Comparison of ENCODE assay signal across 11 cellular contexts in genomic region chr3:46700772-46701171, GRCh38. TPM values are rescaled to one million over a fixed set of nuclear protein-coding genes. Genes with fewer than 3 reads are reported as not detected.
DNase-seq lines count a peak whose midpoint lies in the region; ATAC-seq and TF ChIP-seq lines count a peak whose summit lies in the region.
"Had no signal": no experiment of that assay in that cellular context is flagged by ENCODE, and none has a peak within 500 bp of the region (broad histone marks: within the 10 kb centered on the region; RNA-seq: fewer than 3 reads in every experiment).

No MANE protein-coding gene starts in this region.

- H3K4me3 Mint-ChIP-seq in T-cell (peak overlapping the region in 2 of 3 donors; percentile 15 to 46), Calu3 (ENCODE audit: low read depth, unreplicated experiment) (no peak overlapping the region)

- no peak for TF ChIP-seq EP300 in suprapubic skin (IDR thresholded peaks at IDR 0.05)

- H3K36me3 ChIP-seq in suprapubic skin: no peaks in the 10 kb centered on the region

- H3K36me3 Mint-ChIP-seq in T-cell: no peaks in the 10 kb centered on the region
- H3K36me3 Mint-ChIP-seq in Calu3 (ENCODE audit: insufficient read depth, unreplicated experiment): no peaks in the 10 kb centered on the region

- BruUV-seq in Calu3 (replicated peaks; lab: Mats Ljungman, UMichigan): no TSS peak

- no peak for TF ChIP-seq POLR2A in suprapubic skin (IDR thresholded peaks at IDR 0.05)

- intact Hi-C loops in Calu3 (cut with micrococcal nuclease; ENCODE audit: unreplicated experiment): no loop called here

- POLR2A ChIA-PET in T-cell (lab: Charles Lee): interaction anchor here in 1 of 2 donors (0.6 kb wide), 2 partner anchors 180 to 447 kb away, joined by 4 to 6 read pairs; no protein-coding TSS in a partner anchor

- H3K9me3 ChIP-seq in suprapubic skin: no peaks in the 10 kb centered on the region

- peak overlapping the region; percentile 46 for H3K4me3 ChIP-seq in suprapubic skin

- DNase-seq in DMS79 treated with DMSO at 0.1 percent for 48 hours (lab: John Stamatoyannopoulos, UW) (peak; percentile 50), DMS79 (lab: John Stamatoyannopoulos, UW) (no peak), T-cell (no peak), hepatic stellate cell (ENCODE audit: low spot score) (peak; percentile 57), suprapubic skin (ENCODE audit: low spot score in 2 of 2) (no peak), Calu3 (no peak), Kasumi-1 (lab: John Stamatoyannopoulos, UW) (no peak)
- DNase-seq: activated CD4-positive, alpha-beta T cell treated with anti-CD3 and anti-CD28 coated beads for 4 hours; mammary epithelial cell had no signal

- no peak overlapping the region for H3K27ac ChIP-seq in suprapubic skin

- H3K4me1 Mint-ChIP-seq in T-cell (peaks cover 30 to 48% (median 36%) of the 10 kb centered on the region in 3 donors), Calu3 (ENCODE audit: low read depth, unreplicated experiment) (peaks cover 5% of the 10 kb centered on the region)

- H3K27me3 Mint-ChIP-seq in T-cell (peaks cover 0 to 9% of the 10 kb centered on the region in 2 donors), Calu3 (ENCODE audit: unreplicated experiment) (peaks cover 15% of the 10 kb centered on the region)

- no CpG with 5 or more reads among the region's 4 CpGs for WGBS in suprapubic skin

- H3K27ac Mint-ChIP-seq in T-cell (no peak overlapping the region), Calu3 (ENCODE audit: unreplicated experiment) (no peak overlapping the region)

- ATAC-seq in T-cell (replicated peaks in 1 of 4): no peak
- ATAC-seq in HG03520 (IDR thresholded peaks at IDR 0.05; ENCODE audit: unreplicated experiment): no peak
- ATAC-seq: Panc1 had no signal

- H3K9me3 Mint-ChIP-seq in T-cell (no peaks in the 10 kb centered on the region), Calu3 (ENCODE audit: low read depth, unreplicated experiment) (no peaks in the 10 kb centered on the region)

- CTCF ChIA-PET in T-cell (lab: Charles Lee) (no interaction called here), Calu3 (lab: Charles Lee) (interaction anchor here (0.7 kb wide), 1 partner anchor 212 kb away, joined by 3 read pairs; no protein-coding TSS in a partner anchor)

- peaks cover 43% of the 10 kb centered on the region for H3K4me1 ChIP-seq in suprapubic skin

- peaks cover 18% of the 10 kb centered on the region for H3K27me3 ChIP-seq in suprapubic skin

- TF ChIP-seq CTCF in suprapubic skin (IDR thresholded peaks at IDR 0.05) (no peak), Calu3 (IDR thresholded peaks at IDR 0.05; ENCODE audit: unreplicated experiment) (no peak)

RNA-seq across cellular contexts. Expression of gene TMIE, which starts 0.4 kb away (rescaled TPM):
- total RNA-seq in T-cell (1 to 10 TPM; 2.0 to 5.3 (median 3.0) TPM), suprapubic skin (under 1 TPM in 3 of 4 donors, not detected in 1; 0.59 to 0.78 (median 0.72) TPM), Calu3 (2022) (0.26 TPM in 1 of 2 replicates, not detected in the other)

RNA-seq across cellular contexts. Expression of gene ALS2CL, which starts 7.3 kb away (rescaled TPM):
- total RNA-seq in T-cell: 10 to 100 TPM; 25.0 to 47.4 (median 30.6) TPM
- 100 to 1,000 TPM; 129 to 260 (median 172) TPM for total RNA-seq in suprapubic skin
- total RNA-seq in Calu3 (2022): 39.6 and 46.7 TPM in 2 replicates

RNA-seq across cellular contexts. Expression of gene PRSS50, which starts 16.9 kb away (rescaled TPM):
- total RNA-seq in T-cell: not detected
- not detected for total RNA-seq in suprapubic skin
- total RNA-seq in Calu3 (2022): not detected in 2 replicates

Comparison
In these comparisons a context has a peak if more than half of its experiments do, and no peak if none do; other contexts are left out.
1. DNase-seq: peak in DMS79 treated with DMSO at 0.1 percent for 48 hours (single experiment) and hepatic stellate cell (single experiment); none in DMS79 (single experiment), T-cell (0 of 34), suprapubic skin (0 of 2), Calu3 (single experiment) and Kasumi-1 (0 of 2).